Comparison of ENCODE assay signal across 9 cellular contexts in genomic region chr4:86961103-86961502, GRCh38. TPM values are rescaled to one million over a fixed set of nuclear protein-coding genes. Genes with fewer than 3 reads are reported as not detected.
A peak's percentile ranks its signal among the peaks of the same experiment; 100 is the strongest.
DNase-seq lines count a peak whose midpoint lies in the region; ATAC-seq, FAIRE-seq and TF ChIP-seq lines count a peak whose summit lies in the region.
"Had no signal": no experiment of that assay in that cellular context is flagged by ENCODE, and none has a peak within 500 bp of the region (broad histone marks: within the 10 kb centered on the region; RNA-seq: fewer than 3 reads in every experiment).

No MANE protein-coding gene starts in this region.

- TF ChIP-seq CTCF in coronary artery (IDR thresholded peaks at IDR 0.05) (no peak), GM10266 (IDR thresholded peaks at IDR 0.05; ENCODE audit: control insufficient read depth, insufficient read depth, low read depth, missing control alignments) (no peak), kidney (IDR thresholded peaks at IDR 0.05; ENCODE audit: borderline replicate concordance, extremely low read depth, insufficient read depth) (no peak)

- H3K36me3 ChIP-seq in skeletal muscle tissue (ENCODE audit: control insufficient read depth in 3 of 3, insufficient read depth in 3 of 3, low read length in 3 of 3) (no peaks in the 10 kb centered on the region), kidney (ENCODE audit: control insufficient read depth in 1 of 2, insufficient read depth in 2 of 2, low read length in 2 of 2) (no peaks in the 10 kb centered on the region), SJCRH30 (no peaks in the 10 kb centered on the region)

- peak; percentile 1 for ATAC-seq in GM19463 (IDR thresholded peaks at IDR 0.05; ENCODE audit: unreplicated experiment)

- H3K27me3 ChIP-seq in skeletal muscle tissue (ENCODE audit: control insufficient read depth in 3 of 3, insufficient read depth in 3 of 3, low read length in 3 of 3) = no peaks in the 10 kb centered on the region
- no peaks in the 10 kb centered on the region for H3K27me3 ChIP-seq in SJCRH30

- DNase-seq in KBM-7 (peak; percentile 73), coronary artery (ENCODE audit: low spot score) (no peak), GM10266 (ENCODE audit: extremely low spot score) (no peak), kidney (no peak), SJCRH30 (no peak)
- DNase-seq in activated CD8-positive, alpha-beta memory T cell treated with anti-CD3 and anti-CD28 coated beads, Interleukin-2, amount 50 U/mL, for 4 hours = no peak
- DNase-seq: stimulated activated CD4-positive, alpha-beta T cell treated with anti-CD3 and anti-CD28 coated beads, Interleukin-15, amount 100 ng/mL, for 24 hours had no signal

- H3K4me3 ChIP-seq in coronary artery (no peak overlapping the region), skeletal muscle tissue (ENCODE audit: low read length in 3 of 3) (no peak overlapping the region), kidney (ENCODE audit: low read length in 2 of 2) (peak overlapping the region in 1 of 2 donors; percentile 13), SJCRH30 (no peak overlapping the region)

- H3K9me3 ChIP-seq in skeletal muscle tissue (ENCODE audit: control insufficient read depth in 3 of 3, low read length in 3 of 3) (no peaks in the 10 kb centered on the region), kidney (ENCODE audit: control insufficient read depth in 1 of 2, low read length in 2 of 2) (no peaks in the 10 kb centered on the region), SJCRH30 (replicated peaks) (no peaks in the 10 kb centered on the region)

- intact Hi-C loops in kidney (cut with DNase I) = no loop called here

- in situ Hi-C loops in KBM-7 (cut with MboI; ENCODE audit: low pct_unique_long_range_greater_than_20kb, low sequenced_read_pairs) = no loop called here

- peak overlapping the region in 1 of 3 donors; percentile 43 for H3K9ac ChIP-seq in skeletal muscle tissue (ENCODE audit: low read depth in 1 of 3, low read length in 3 of 3)
- H3K9ac ChIP-seq in kidney (ENCODE audit: low read length in 2 of 2) = no peak overlapping the region

- FAIRE-seq in kidney (lab: Jason Lieb, UNC) = no peak

- H3K27ac ChIP-seq in coronary artery (peak overlapping the region; percentile 63 to 71), skeletal muscle tissue (ENCODE audit: low read depth, low read length) (peak overlapping the region; percentile 20), kidney (ENCODE audit: low read depth in 2 of 2, low read length in 2 of 2) (no peak overlapping the region), SJCRH30 (no peak overlapping the region)

- H3K4me1 ChIP-seq in skeletal muscle tissue (ENCODE audit: control insufficient read depth in 3 of 3, insufficient read depth in 3 of 3, low read length in 3 of 3) = peaks cover 14 to 21% (median 16%) of the 10 kb centered on the region in 3 donors
- peaks cover 23 to 26% of the 10 kb centered on the region in 2 donors for H3K4me1 ChIP-seq in kidney (ENCODE audit: control insufficient read depth in 1 of 2, insufficient read depth in 1 of 2, low read depth in 1 of 2, low read length in 2 of 2)
- H3K4me1 ChIP-seq in SJCRH30 = peaks cover 7% of the 10 kb centered on the region

RNA-seq across cellular contexts. Expression of gene AFF1, which starts 26.3 kb away (rescaled TPM):
- total RNA-seq in skeletal muscle tissue (21.9 TPM), kidney (187 TPM)
- polyA plus RNA-seq in kidney (ENCODE audit: insufficient read depth, low read depth, low replicate concordance) = 13.4 TPM
- total RNA-seq in SJCRH30 (2014; rRNA removed; shearing (Covaris generic)) = 15.3 and 16.1 TPM in 2 replicates

Comparison
In these comparisons a context has a peak if more than half of its experiments do, and no peak if none do; other contexts are left out.
1. H3K27ac ChIP-seq: peak in coronary artery (2 of 2) and skeletal muscle tissue (single experiment); none in kidney (0 of 2) and SJCRH30 (single experiment).